15 cellular contexts compared by ENCODE assay signal in genomic region chrX:152072236-152072635, GRCh38.
DNase-seq lines count a peak whose midpoint lies in the region; ATAC-seq and TF ChIP-seq lines count a peak whose summit lies in the region.
"Had no signal": no experiment of that assay in that cellular context is flagged by ENCODE, and none has a peak within 500 bp of the region (broad histone marks: within the 10 kb centered on the region; RNA-seq: fewer than 3 reads in every experiment).

No MANE protein-coding gene starts in this region.

- ATAC-seq in SK-N-SH treated with all-trans-retinoic acid at 6 μM for 48 hours (peak; percentile 55), HG02852 (IDR thresholded peaks at IDR 0.05; ENCODE audit: unreplicated experiment) (no peak)
- ATAC-seq: stimulated activated naive CD8-positive, alpha-beta T cell treated with anti-CD3 and anti-CD28 coated beads, Interleukin-15, Interleukin-2, amounts not matched to agents 100 U/mL and 50 U/mL, for 24 hours had no signal

- no peaks in the 10 kb centered on the region for H4K20me1 ChIP-seq in fibroblast of lung (ENCODE audit: control insufficient read depth, extremely low read depth, insufficient read depth, low read length)

- no peaks in the 10 kb centered on the region for H3K9me3 Mint-ChIP-seq in type B pancreatic cell

- H3K27me3 ChIP-seq in fibroblast of lung (ENCODE audit: control insufficient read depth, insufficient read depth, low read length) = no peaks in the 10 kb centered on the region
- H3K27me3 ChIP-seq: ovary had no signal

- no peak overlapping the region for H3K4me2 ChIP-seq in fibroblast of lung (ENCODE audit: extremely low read depth, insufficient read depth, low read length)

- H3K36me3 ChIP-seq in fibroblast of lung (ENCODE audit: control insufficient read depth, insufficient read depth, low read length) = no peaks in the 10 kb centered on the region
- H3K36me3 ChIP-seq: lower lobe of right lung, ovary had no signal

- DNase-seq in H4 (ENCODE audit: low spot score) = peak; percentile 87
- peak; percentile 6 to 92 for DNase-seq in fibroblast of lung (ENCODE audit: low read depth in 2 of 2)
- DNase-seq in stromal cell of bone marrow (ENCODE audit: low read depth) = peak; percentile 35
- DNase-seq in type B pancreatic cell (ENCODE audit: extremely low spot score, unreplicated experiment) = no peak
- no peak for DNase-seq in activated CD8-positive, alpha-beta memory T cell treated with anti-CD3 and anti-CD28 coated beads, Interleukin-2, amount 50 U/mL, for 48 hours
- DNase-seq: activated CD4-positive, CD25-positive, alpha-beta regulatory T cell; activated T-cell treated with anti-CD3 and anti-CD28 coated beads, Interleukin-2, amount 50 U/mL, for 48 hours; central memory CD4-positive, alpha-beta T cell; lower lobe of right lung; ovary; Right ventricle myocardium superior; stimulated activated CD4-positive, alpha-beta T cell treated with anti-CD3 and anti-CD28 coated beads, Interleukin-2, amount 100 ng/mL, for 24 hours; stimulated activated naive CD8-positive, alpha-beta T cell treated with anti-CD3 and anti-CD28 coated beads, Interleukin-15, Interleukin-2, amounts not matched to agents 100 U/mL and 50 U/mL, for 24 hours had no signal

- H2AFZ ChIP-seq in fibroblast of lung (ENCODE audit: low read length) = no peak overlapping the region

- H3K27ac ChIP-seq in fibroblast of lung (ENCODE audit: insufficient read depth, low read length) = no peak overlapping the region
- H3K27ac ChIP-seq: lower lobe of right lung, ovary had no signal

- no peak overlapping the region for H3K4me3 ChIP-seq in fibroblast of lung (replicated peaks in 1 of 4; ENCODE audit: control extremely low read depth in 1 of 4, insufficient read depth in 1 of 4, low read depth in 3 of 4, low read length in 4 of 4)
- H3K4me3 ChIP-seq: lower lobe of right lung, ovary had no signal

- no peaks in the 10 kb centered on the region for H3K36me3 Mint-ChIP-seq in type B pancreatic cell

- H3K4me3 Mint-ChIP-seq in type B pancreatic cell = no peak overlapping the region

- no peaks in the 10 kb centered on the region for H3K4me1 ChIP-seq in fibroblast of lung (ENCODE audit: control insufficient read depth, extremely low read depth, insufficient read depth, low read length)
- H3K4me1 ChIP-seq: lower lobe of right lung had no signal

- H3K27me3 Mint-ChIP-seq in type B pancreatic cell = no peaks in the 10 kb centered on the region

- no peaks in the 10 kb centered on the region for H3K79me2 ChIP-seq in fibroblast of lung (ENCODE audit: control insufficient read depth, insufficient read depth, low read length)

- no peak overlapping the region for H3K27ac Mint-ChIP-seq in type B pancreatic cell

- TF ChIP-seq CTCF in fibroblast of lung (conservative IDR thresholded peaks at IDR 0.05 in 1 of 2, IDR thresholded peaks at IDR 0.05 in 1 of 2; ENCODE audit: low read depth in 1 of 2, low read length in 2 of 2) (no peak), type B pancreatic cell (conservative IDR thresholded peaks at IDR 0.05) (no peak)

- H3K9ac ChIP-seq in fibroblast of lung (ENCODE audit: insufficient read depth, low read length) = no peak overlapping the region

- H3K4me1 Mint-ChIP-seq in type B pancreatic cell (ENCODE audit: unreplicated experiment) = no peaks in the 10 kb centered on the region

- H3K9me3 ChIP-seq in fibroblast of lung (ENCODE audit: control insufficient read depth, insufficient read depth, low read depth, low read length) = no peaks in the 10 kb centered on the region
- H3K9me3 ChIP-seq: lower lobe of right lung, ovary had no signal

TF ChIP-seq in SK-N-SH treated with all-trans-retinoic acid at 6 μM for 48 hours, 23 proteins besides CTCF, POLR2A, EP300 and RAD21:
- TF ChIP-seq SNAI2 (CRISPR knock-in tag; IDR thresholded peaks at IDR 0.05) (no peak), POU6F1 (CRISPR knock-in tag; IDR thresholded peaks at IDR 0.05; ENCODE audit: borderline replicate concordance, low read depth) (no peak), ZNF565 (CRISPR knock-in tag; conservative IDR thresholded peaks at IDR 0.05; ENCODE audit: low read depth) (no peak), BACH2 (CRISPR knock-in tag; IDR thresholded peaks at IDR 0.05; ENCODE audit: borderline replicate concordance) (no peak), ARNTL (CRISPR knock-in tag; IDR thresholded peaks at IDR 0.05; ENCODE audit: borderline replicate concordance, low read depth) (no peak)

Comparison
In these comparisons a context has a peak if more than half of its experiments do, and no peak if none do; other contexts are left out.
1. DNase-seq: peak in H4 (single experiment), fibroblast of lung (2 of 2) and stromal cell of bone marrow (single experiment); none in type B pancreatic cell (single experiment) and activated CD8-positive, alpha-beta memory T cell treated with anti-CD3 and anti-CD28 coated beads, Interleukin-2, amount 50 U/mL, for 48 hours (single experiment).